ENCODE assay signal across 1 cellular context in the genomic region with DNA sequence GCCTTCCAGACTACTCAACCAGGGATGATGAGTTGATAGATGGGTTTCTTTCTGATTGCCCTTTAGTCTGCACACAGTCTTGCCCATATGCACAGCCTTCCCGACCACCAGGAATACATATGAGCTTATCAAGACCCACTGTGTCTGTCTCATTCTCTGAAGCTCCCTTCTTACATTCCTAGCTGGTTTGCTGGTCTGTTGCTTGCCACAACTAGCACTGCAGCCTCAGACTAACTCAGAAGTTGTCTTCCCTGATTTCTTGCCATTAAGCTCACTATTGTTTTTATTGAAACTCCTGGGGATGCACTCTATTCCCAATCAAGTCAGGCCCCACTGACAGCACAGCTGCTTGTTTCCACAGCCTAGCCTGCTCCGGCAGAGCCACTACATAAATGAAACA.
TF ChIP-seq lines count a peak whose summit lies in the region.

No MANE protein-coding gene starts in this region.

TF ChIP-seq in HEK293, 187 proteins besides CTCF, POLR2A, EP300 and RAD21:
- no peak for TF ChIP-seq REPIN1 (tag by site-specific recombination; IDR thresholded peaks at IDR 0.05; ENCODE audit: low read depth)
- no peak for TF ChIP-seq ZBTB1 (tag by site-specific recombination; IDR thresholded peaks at IDR 0.05)
- no peak for TF ChIP-seq ZFHX2 (tag by site-specific recombination; conservative IDR thresholded peaks at IDR 0.05)
- TF ChIP-seq ZIC2 (tag by site-specific recombination; IDR thresholded peaks at IDR 0.05) = 0 out of 2 replicates have a peak, but pooled peaks have one; percentile 16
